7 cellular contexts compared by ENCODE assay signal in the genomic region with DNA sequence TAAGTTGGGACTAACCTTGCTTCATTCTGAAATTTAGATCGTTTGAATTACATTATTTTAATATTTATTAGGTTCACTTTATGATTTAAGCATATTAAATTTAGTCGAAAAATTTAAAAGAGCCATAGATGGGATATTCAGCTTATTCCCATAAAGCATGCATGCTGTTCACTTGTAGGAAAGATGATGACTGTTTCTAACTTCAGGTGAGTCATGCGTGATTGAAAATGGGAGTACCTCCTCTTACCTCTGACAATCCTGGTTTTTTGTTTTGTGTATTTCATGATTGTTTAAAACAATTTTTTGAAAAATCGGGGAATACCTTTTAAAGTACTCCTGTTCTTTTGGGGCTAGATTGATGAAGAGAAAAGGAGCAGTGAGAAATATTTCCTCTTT. TPM values are rescaled to one million over a fixed set of nuclear protein-coding genes. Genes with fewer than 3 reads are reported as not detected.
DNase-seq lines count a peak whose midpoint lies in the region; ATAC-seq and TF ChIP-seq lines count a peak whose summit lies in the region.

No MANE protein-coding gene starts in this region.

- intact Hi-C loops in spleen (cut with DNase I; ENCODE audit: low total_unique reads), result no loop called here

- H3K4me1 ChIP-seq in iPS DF 6.9 (ENCODE audit: control insufficient read depth, insufficient read depth, low read length) (no peaks in the 10 kb centered on the region), spleen (peaks cover 42 to 81% (median 70%) of the 10 kb centered on the region in 6 donors)

- peaks cover 48% of the 10 kb centered on the region for H3K4me1 Mint-ChIP-seq in HFFc6 (ENCODE audit: low read depth)

- H3K27me3 Mint-ChIP-seq in HFFc6 (ENCODE audit: insufficient read depth), result no peaks in the 10 kb centered on the region

- H3K9me3 ChIP-seq in iPS DF 6.9 (ENCODE audit: control insufficient read depth, insufficient read depth, low read length), result no peaks in the 10 kb centered on the region
- H3K9me3 ChIP-seq in spleen, result no peaks in the 10 kb centered on the region

- TF ChIP-seq POLR2A in spleen (IDR thresholded peaks at IDR 0.05), result no peak

- H3K36me3 ChIP-seq in iPS DF 6.9 (ENCODE audit: control insufficient read depth, insufficient read depth, low read length), result no peaks in the 10 kb centered on the region; the same call in 1 of the 2 replicates
- peaks cover 0 to 34% (median 0%) of the 10 kb centered on the region in 6 donors for H3K36me3 ChIP-seq in spleen

- no peak overlapping the region for H3K27ac ChIP-seq in iPS DF 6.9 (ENCODE audit: low read length)
- H3K27ac ChIP-seq in spleen, result peak overlapping the region; percentile 95 to 100 (median 98)

- no peaks in the 10 kb centered on the region for H3K9me3 Mint-ChIP-seq in HFFc6

- no peak for TF ChIP-seq CTCF in HFFc6 (IDR thresholded peaks at IDR 0.05)
- no peak for TF ChIP-seq CTCF in WI38 (IDR thresholded peaks at IDR 0.05; ENCODE audit: low read depth, low read length)
- TF ChIP-seq CTCF in spleen (IDR thresholded peaks at IDR 0.05 in 8 of 11, conservative IDR thresholded peaks at IDR 0.05 in 3 of 11), result no peak

- H3K27me3 ChIP-seq in iPS DF 6.9 (ENCODE audit: control insufficient read depth, insufficient read depth, low read length), result no peaks in the 10 kb centered on the region
- no peaks in the 10 kb centered on the region for H3K27me3 ChIP-seq in spleen (replicated peaks in 1 of 7)

- DNase-seq in HFFc6, result peak; percentile 14
- no peak for DNase-seq in iPS DF 6.9 (ENCODE audit: low read depth, low spot score)
- DNase-seq in spleen, result no peak
- no peak for DNase-seq in stimulated activated CD4-positive, alpha-beta T cell treated with anti-CD3 and anti-CD28 coated beads, Interleukin-1b, Interleukin-23, amount 100 ng/mL, for 48 hours
- DNase-seq in islet precursor cell, result no peak

- H3K4me3 ChIP-seq in WI38 (ENCODE audit: low read depth, low read length) (peak overlapping the region; percentile 99), iPS DF 6.9 (ENCODE audit: low read length) (peak overlapping the region; percentile 93; the same call in 1 of the 2 replicates), spleen (peak overlapping the region; percentile 64 to 93 (median 78))

- no CpG with 5 or more reads among the region's 4 CpGs for WGBS in iPS DF 6.9 (ENCODE audit: insufficient coverage, insufficient read length)
- 23 to 29% (median 24%) methylated on average over 4 of the region's 4 CpGs for WGBS in spleen, 5 donors

- peaks cover 16% of the 10 kb centered on the region for H3K36me3 Mint-ChIP-seq in HFFc6 (ENCODE audit: low read depth)

- H3K27ac Mint-ChIP-seq in HFFc6, result peak overlapping the region; percentile 5; the same call in 1 of the 2 replicates

- ATAC-seq in GM19035 (IDR thresholded peaks at IDR 0.05; ENCODE audit: unreplicated experiment), result no peak

- peak overlapping the region; percentile 91 for H3K4me3 Mint-ChIP-seq in HFFc6

RNA-seq across cellular contexts. Expression of gene TNKS2, which starts 1.4 kb away (rescaled TPM):
- 10 to 100 TPM; 31.2 to 36.3 (median 34.7) TPM for total RNA-seq in HFFc6 (2021; fragmentation: NEBNext Ultra II Directional; extraction: Animal tissue kit (Norgen Biotek cat#: 25700))
- total RNA-seq in spleen, result 10 to 100 TPM; 48.0 to 78.2 (median 63.1) TPM
- 10 to 100 TPM; 12.4 to 20.9 (median 13.1) TPM for polyA plus RNA-seq in spleen
